ENCODE assay signal across 8 cellular contexts in genomic region chr2:68282814-68283812, GRCh38. TPM values are rescaled to one million over a fixed set of nuclear protein-coding genes. Genes with fewer than 3 reads are reported as not detected.
DNase-seq lines count a peak whose midpoint lies in the region; ATAC-seq and TF ChIP-seq lines count a peak whose summit lies in the region.

No MANE protein-coding gene starts in this region.

- H3K4me1 ChIP-seq in left ventricle myocardium inferior, result peaks cover 24% of the 10 kb centered on the region

- peak; percentile 83 for TF ChIP-seq CTCF in left ventricle myocardium inferior (IDR thresholded peaks at IDR 0.05; ENCODE audit: borderline replicate concordance)
- peak; percentile 69 for TF ChIP-seq CTCF in HL-60 (IDR thresholded peaks at IDR 0.05; ENCODE audit: insufficient read depth, low read length)

- H3K27me3 ChIP-seq in left ventricle myocardium inferior (ENCODE audit: low read depth) (no peaks in the 10 kb centered on the region), HL-60 (ENCODE audit: insufficient read depth, poor library complexity, severe bottlenecking) (no peaks in the 10 kb centered on the region)

- H3K4me3 ChIP-seq in left ventricle myocardium inferior (no peak overlapping the region), HL-60 (replicated peaks; ENCODE audit: insufficient read depth, low read length) (no peak overlapping the region)

- H3K27ac ChIP-seq in left ventricle myocardium inferior (replicated peaks), result no peak overlapping the region
- H3K27ac ChIP-seq in HL-60 (replicated peaks), result no peak overlapping the region

- no peak for TF ChIP-seq POLR2A in erythroblast (IDR thresholded peaks at IDR 0.05; ENCODE audit: low read length)

- intact Hi-C loops in left ventricle myocardium inferior (cut with micrococcal nuclease) (loop anchor here (10.0 kb wide), 2 partner anchors 88 to 158 kb away; no protein-coding TSS in a partner anchor), left ventricle myocardium superior (cut with micrococcal nuclease) (loop anchor here (5.0 kb wide), 1 partner anchor 161 kb away; no protein-coding TSS in a partner anchor)

- no peak for DNase-seq in left ventricle myocardium inferior
- DNase-seq in left ventricle myocardium superior, result no peak
- peak; percentile 15 to 21 for DNase-seq in HL-60 (ENCODE audit: low read depth in 1 of 2, low spot score in 1 of 2)
- DNase-seq in SK-N-DZ (ENCODE audit: low spot score), result peak; percentile 46
- DNase-seq in erythroblast (lab: John Stamatoyannopoulos, UW), result peak; percentile 74 to 81
- DNase-seq in pons (ENCODE audit: low spot score), result peak; percentile 70
- no peak for DNase-seq in NK-92 treated with Interleukin-12 subunit alpha and Interleukin-12 subunit beta, amount 100 ng/mL, for 24 hours (lab: John Stamatoyannopoulos, UW)

- ATAC-seq in left ventricle myocardium superior (no peak), GM18519 (IDR thresholded peaks at IDR 0.05; ENCODE audit: low FRiP score, unreplicated experiment) (no peak)

- no peaks in the 10 kb centered on the region for H3K9me3 ChIP-seq in left ventricle myocardium inferior (replicated peaks)

- H3K36me3 ChIP-seq in left ventricle myocardium inferior, result no peaks in the 10 kb centered on the region

RNA-seq across cellular contexts. Expression of gene PPP3R1, which starts 30.8 kb away (rescaled TPM):
- total RNA-seq in left ventricle myocardium inferior (34.6 TPM), left ventricle myocardium superior (38.5 TPM)
- polyA plus RNA-seq in SK-N-DZ (2014; cell fraction: cytosol; rRNA removed), result 33.6 and 36.2 TPM in 2 replicates
- 15.1 and 16.9 TPM in 2 replicates for polyA plus RNA-seq in SK-N-DZ (2014; cell fraction: nucleus; rRNA removed)

RNA-seq across cellular contexts. Expression of gene CNRIP1, which starts 36.6 kb away (rescaled TPM):
- total RNA-seq in left ventricle myocardium inferior (8.0 TPM), left ventricle myocardium superior (11.1 TPM)
- polyA plus RNA-seq in SK-N-DZ (2014; cell fraction: cytosol; rRNA removed), result 84.8 and 86.6 TPM in 2 replicates
- polyA plus RNA-seq in SK-N-DZ (2014; cell fraction: nucleus; rRNA removed), result 58.2 and 61.7 TPM in 2 replicates

Comparison
In these comparisons a context has a peak if more than half of its experiments do, and no peak if none do; other contexts are left out.
1. DNase-seq: peak in HL-60 (2 of 2), SK-N-DZ (single experiment), erythroblast (2 of 2) and pons (single experiment); none in left ventricle myocardium inferior (single experiment), left ventricle myocardium superior (single experiment) and NK-92 treated with Interleukin-12 subunit alpha and Interleukin-12 subunit beta, amount 100 ng/mL, for 24 hours (single experiment).